9 cellular contexts compared by ENCODE assay signal in the genomic region with DNA sequence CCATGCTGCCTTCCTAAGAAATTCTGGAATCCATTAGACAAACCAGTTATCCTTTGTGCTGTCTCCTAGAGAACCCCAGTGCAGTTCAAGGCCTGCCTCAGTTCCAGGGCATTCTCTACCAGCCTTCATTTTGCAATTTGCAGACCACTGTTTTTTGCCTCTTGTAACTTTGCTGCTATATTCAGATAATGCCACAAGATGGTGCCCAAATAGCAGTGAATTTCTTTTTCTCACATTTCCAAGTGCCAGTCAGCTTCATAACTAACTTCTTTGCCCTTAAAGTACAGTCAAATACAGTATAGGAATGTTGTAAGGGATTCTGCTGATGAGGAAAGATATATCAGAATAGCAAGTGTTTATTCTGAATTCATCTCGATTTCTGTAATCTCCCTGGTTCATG. TPM values are rescaled to one million over a fixed set of nuclear protein-coding genes. Genes with fewer than 3 reads are reported as not detected.
DNase-seq lines count a peak whose midpoint lies in the region; ATAC-seq, FAIRE-seq and TF ChIP-seq lines count a peak whose summit lies in the region.
"Had no signal": no experiment of that assay in that cellular context is flagged by ENCODE, and none has a peak within 500 bp of the region (broad histone marks: within the 10 kb centered on the region; RNA-seq: fewer than 3 reads in every experiment).

No MANE protein-coding gene starts in this region.

- peaks cover 9% of the 10 kb centered on the region for H3K36me3 ChIP-seq in bronchial epithelial cell (ENCODE audit: control insufficient read depth, insufficient read depth, low read length)

- no peaks in the 10 kb centered on the region for H3K27me3 ChIP-seq in bronchial epithelial cell (ENCODE audit: control insufficient read depth, insufficient read depth, low read length)
- H3K27me3 ChIP-seq: SJCRH30 had no signal

- H3K9me3 Mint-ChIP-seq in activated CD4-positive, alpha-beta memory T cell treated with anti-CD3 and anti-CD28 coated beads, Interleukin-2, amount 10 ng/mL, durations not matched to agents 7 days and 5 days: no peaks in the 10 kb centered on the region
- no peaks in the 10 kb centered on the region for H3K9me3 Mint-ChIP-seq in activated CD4-positive, alpha-beta T cell treated with anti-CD3 and anti-CD28 coated beads for 36 hours (ENCODE audit: low read depth)
- no peaks in the 10 kb centered on the region for H3K9me3 Mint-ChIP-seq in activated CD4-positive, alpha-beta T cell treated with anti-CD3 and anti-CD28 coated beads, Interleukin-2, amount 10 ng/mL, durations not matched to agents 7 days and 5 days

- TF ChIP-seq CTCF in LNCaP clone FGC (IDR thresholded peaks at IDR 0.05; ENCODE audit: control insufficient read depth, extremely low read depth, insufficient read depth): peak; percentile 66
- peak; percentile 25 for TF ChIP-seq CTCF in bronchial epithelial cell (IDR thresholded peaks at IDR 0.05; ENCODE audit: insufficient read depth, low read length, severe bottlenecking)

- intact Hi-C loops in activated CD4-positive, alpha-beta T cell treated with anti-CD3 and anti-CD28 coated beads for 36 hours (cut with DNase I, micrococcal nuclease): no loop called here

- H3K4me3 ChIP-seq in LNCaP clone FGC (ENCODE audit: low read depth, low read length) (no peak overlapping the region), bronchial epithelial cell (ENCODE audit: low read depth, low read length) (no peak overlapping the region)
- H3K4me3 ChIP-seq: SJCRH30 had no signal

- H3K27ac Mint-ChIP-seq in activated CD4-positive, alpha-beta memory T cell treated with anti-CD3 and anti-CD28 coated beads, Interleukin-2, amount 10 ng/mL, durations not matched to agents 7 days and 5 days: no peak overlapping the region
- no peak overlapping the region for H3K27ac Mint-ChIP-seq in activated CD4-positive, alpha-beta T cell treated with anti-CD3 and anti-CD28 coated beads for 36 hours
- no peak overlapping the region for H3K27ac Mint-ChIP-seq in activated CD4-positive, alpha-beta T cell treated with anti-CD3 and anti-CD28 coated beads, Interleukin-2, amount 10 ng/mL, durations not matched to agents 7 days and 5 days

- no peak for FAIRE-seq in bronchial epithelial cell (lab: Jason Lieb, UNC)

- DNase-seq in DMS114 treated with DMSO at 0.1 percent for 48 hours (lab: John Stamatoyannopoulos, UW; ENCODE audit: unreplicated experiment) (peak; percentile 29), LNCaP clone FGC (ENCODE audit: low read depth) (no peak), bronchial epithelial cell (ENCODE audit: low read depth) (peak; percentile 25), midbrain (lab: John Stamatoyannopoulos, UW) (peak; percentile 12)
- DNase-seq in activated CD4-positive, alpha-beta memory T cell treated with anti-CD3 and anti-CD28 coated beads, Interleukin-2, amount 10 ng/mL, durations not matched to agents 7 days and 5 days: no peak
- no peak for DNase-seq in activated CD4-positive, alpha-beta T cell treated with anti-CD3 and anti-CD28 coated beads for 36 hours
- DNase-seq in activated T-cell treated with anti-CD3 and anti-CD28 coated beads, Interleukin-2, amount 50 U/mL, for 1 hour: no peak
- DNase-seq in activated CD4-positive, alpha-beta T cell treated with anti-CD3 and anti-CD28 coated beads, Interleukin-2, amount 10 ng/mL, durations not matched to agents 7 days and 5 days: no peak

- no peak for ATAC-seq in activated CD4-positive, alpha-beta T cell treated with anti-CD3 and anti-CD28 coated beads for 36 hours

- no peaks in the 10 kb centered on the region for H3K27me3 Mint-ChIP-seq in activated CD4-positive, alpha-beta memory T cell treated with anti-CD3 and anti-CD28 coated beads, Interleukin-2, amount 10 ng/mL, durations not matched to agents 7 days and 5 days
- H3K27me3 Mint-ChIP-seq in activated CD4-positive, alpha-beta T cell treated with anti-CD3 and anti-CD28 coated beads for 36 hours: no peaks in the 10 kb centered on the region
- H3K27me3 Mint-ChIP-seq in activated CD4-positive, alpha-beta T cell treated with anti-CD3 and anti-CD28 coated beads, Interleukin-2, amount 10 ng/mL, durations not matched to agents 7 days and 5 days: no peaks in the 10 kb centered on the region

- peaks cover 6% of the 10 kb centered on the region for H3K4me1 Mint-ChIP-seq in activated CD4-positive, alpha-beta memory T cell treated with anti-CD3 and anti-CD28 coated beads, Interleukin-2, amount 10 ng/mL, durations not matched to agents 7 days and 5 days
- H3K4me1 Mint-ChIP-seq in activated CD4-positive, alpha-beta T cell treated with anti-CD3 and anti-CD28 coated beads for 36 hours: no peaks in the 10 kb centered on the region
- peaks cover 8% of the 10 kb centered on the region for H3K4me1 Mint-ChIP-seq in activated CD4-positive, alpha-beta T cell treated with anti-CD3 and anti-CD28 coated beads, Interleukin-2, amount 10 ng/mL, durations not matched to agents 7 days and 5 days

- peaks cover 37% of the 10 kb centered on the region for H3K36me3 Mint-ChIP-seq in activated CD4-positive, alpha-beta memory T cell treated with anti-CD3 and anti-CD28 coated beads, Interleukin-2, amount 10 ng/mL, durations not matched to agents 7 days and 5 days (ENCODE audit: low read depth)
- H3K36me3 Mint-ChIP-seq in activated CD4-positive, alpha-beta T cell treated with anti-CD3 and anti-CD28 coated beads for 36 hours (ENCODE audit: low read depth): peaks cover 31% of the 10 kb centered on the region
- H3K36me3 Mint-ChIP-seq in activated CD4-positive, alpha-beta T cell treated with anti-CD3 and anti-CD28 coated beads, Interleukin-2, amount 10 ng/mL, durations not matched to agents 7 days and 5 days (ENCODE audit: low read depth): peaks cover 43% of the 10 kb centered on the region

- CTCF ChIA-PET in activated CD4-positive, alpha-beta memory T cell treated with anti-CD3 and anti-CD28 coated beads, Interleukin-2, amount 10 ng/mL, durations not matched to agents 7 days and 5 days (lab: Charles Lee): no interaction called here
- CTCF ChIA-PET in activated CD4-positive, alpha-beta T cell treated with anti-CD3 and anti-CD28 coated beads for 36 hours (lab: Charles Lee): no interaction called here
- CTCF ChIA-PET in activated CD4-positive, alpha-beta T cell treated with anti-CD3 and anti-CD28 coated beads, Interleukin-2, amount 10 ng/mL, durations not matched to agents 7 days and 5 days (lab: Charles Lee): interaction anchor here (0.6 kb wide), 1 partner anchor 664 kb away, joined by 3 read pairs; no protein-coding TSS in a partner anchor

- POLR2A ChIA-PET in activated CD4-positive, alpha-beta memory T cell treated with anti-CD3 and anti-CD28 coated beads, Interleukin-2, amount 10 ng/mL, durations not matched to agents 7 days and 5 days (lab: Charles Lee): no interaction called here
- POLR2A ChIA-PET in activated CD4-positive, alpha-beta T cell treated with anti-CD3 and anti-CD28 coated beads for 36 hours (lab: Charles Lee): no interaction called here
- POLR2A ChIA-PET in activated CD4-positive, alpha-beta T cell treated with anti-CD3 and anti-CD28 coated beads, Interleukin-2, amount 10 ng/mL, durations not matched to agents 7 days and 5 days (lab: Charles Lee): no interaction called here

- no peak overlapping the region for H3K4me3 Mint-ChIP-seq in activated CD4-positive, alpha-beta memory T cell treated with anti-CD3 and anti-CD28 coated beads, Interleukin-2, amount 10 ng/mL, durations not matched to agents 7 days and 5 days
- H3K4me3 Mint-ChIP-seq in activated CD4-positive, alpha-beta T cell treated with anti-CD3 and anti-CD28 coated beads for 36 hours: no peak overlapping the region
- no peak overlapping the region for H3K4me3 Mint-ChIP-seq in activated CD4-positive, alpha-beta T cell treated with anti-CD3 and anti-CD28 coated beads, Interleukin-2, amount 10 ng/mL, durations not matched to agents 7 days and 5 days

RNA-seq across cellular contexts. Expression of a gene that starts 25.2 kb away (rescaled TPM):
- total RNA-seq in bronchial epithelial cell: 0.13 and 0.26 TPM in 2 replicates
- total RNA-seq in activated CD4-positive, alpha-beta memory T cell treated with anti-CD3 and anti-CD28 coated beads, Interleukin-2, amount 10 ng/mL, durations not matched to agents 7 days and 5 days: not detected
- total RNA-seq in activated CD4-positive, alpha-beta T cell treated with anti-CD3 and anti-CD28 coated beads for 36 hours: not detected
- not detected for total RNA-seq in activated CD4-positive, alpha-beta T cell treated with anti-CD3 and anti-CD28 coated beads, Interleukin-2, amount 10 ng/mL, durations not matched to agents 7 days and 5 days

Comparison
In these comparisons a context has a peak if more than half of its experiments do, and no peak if none do; other contexts are left out.
1. DNase-seq: peak in DMS114 treated with DMSO at 0.1 percent for 48 hours (single experiment), bronchial epithelial cell (single experiment) and midbrain (single experiment); none in LNCaP clone FGC (single experiment), activated CD4-positive, alpha-beta memory T cell treated with anti-CD3 and anti-CD28 coated beads, Interleukin-2, amount 10 ng/mL, durations not matched to agents 7 days and 5 days (single experiment), activated CD4-positive, alpha-beta T cell treated with anti-CD3 and anti-CD28 coated beads for 36 hours (single experiment), activated T-cell treated with anti-CD3 and anti-CD28 coated beads, Interleukin-2, amount 50 U/mL, for 1 hour (single experiment) and activated CD4-positive, alpha-beta T cell treated with anti-CD3 and anti-CD28 coated beads, Interleukin-2, amount 10 ng/mL, durations not matched to agents 7 days and 5 days (single experiment).